Comparison of ENCODE assay signal across 28 cellular contexts in genomic region chr6:170210026-170210390, GRCh38.
DNase-seq lines count a peak whose midpoint lies in the region; ATAC-seq, FAIRE-seq and TF ChIP-seq lines count a peak whose summit lies in the region.
"Had no signal": no experiment of that assay in that cellular context is flagged by ENCODE, and none has a peak within 500 bp of the region (broad histone marks: within the 10 kb centered on the region; RNA-seq: fewer than 3 reads in every experiment).

No MANE protein-coding gene starts in this region.

- no peak overlapping the region for H2AFZ ChIP-seq in K562 (ENCODE audit: low read depth, low read length)
- H2AFZ ChIP-seq: hepatocyte had no signal

- H3K27ac Mint-ChIP-seq in activated T-cell treated with anti-CD3 and anti-CD28 coated beads, Interleukin-2, amount 50 U/mL, for 72 hours = no peak overlapping the region
- H3K27ac Mint-ChIP-seq: H9, memory B cell, natural killer cell, progenitor cell of endocrine pancreas had no signal

- ATAC-seq in activated T-cell treated with anti-CD3 and anti-CD28 coated beads, Interleukin-2, amount 50 U/mL, for 72 hours (replicated peaks in 1 of 2) = no peak
- ATAC-seq in GM19351 (IDR thresholded peaks at IDR 0.05; ENCODE audit: unreplicated experiment) (peak; percentile 51), K562 (no peak), HG03108 (IDR thresholded peaks at IDR 0.05; ENCODE audit: unreplicated experiment) (no peak), HG02870 (IDR thresholded peaks at IDR 0.05; ENCODE audit: unreplicated experiment) (no peak)
- ATAC-seq: HepG2, PC-3 had no signal

- TF ChIP-seq POLR2A in K562 (conservative IDR thresholded peaks at IDR 0.05) (no peak), sigmoid colon (IDR thresholded peaks at IDR 0.05) (no peak)

- H3K36me3 ChIP-seq in K562 (ENCODE audit: control insufficient read depth, insufficient read depth, low read length) = no peaks in the 10 kb centered on the region
- no peaks in the 10 kb centered on the region for H3K36me3 ChIP-seq in sigmoid colon
- H3K36me3 ChIP-seq: SJCRH30 had no signal

- H3K27me3 ChIP-seq in K562 (ENCODE audit: control insufficient read depth in 2 of 2, insufficient read depth in 2 of 2, low read length in 2 of 2) (peaks cover 32 to 58% of the 10 kb centered on the region in 2 experiments; a peak in 4 of 5 replicates), sigmoid colon (peaks cover 0 to 13% (median 0%) of the 10 kb centered on the region in 3 donors)
- H3K27me3 ChIP-seq: hepatocyte had no signal

- no peak overlapping the region for H3K9ac ChIP-seq in K562 (ENCODE audit: insufficient read depth in 1 of 2, low read depth in 2 of 2, low read length in 2 of 2)

- H3K4me1 ChIP-seq in K562 (replicated peaks in 1 of 2; ENCODE audit: control insufficient read depth in 2 of 2, insufficient read depth in 2 of 2, low read length in 2 of 2) = no peaks in the 10 kb centered on the region
- H3K4me1 ChIP-seq in sigmoid colon = no peaks in the 10 kb centered on the region
- H3K4me1 ChIP-seq: SJCRH30 had no signal

- CTCF ChIA-PET in K562 (lab: Yijun Ruan, JAX; ENCODE audit: low intra/inter-chr PET ratio) (no interaction called here), HEK293T (lab: Yijun Ruan, JAX) (no interaction called here)

- no peaks in the 10 kb centered on the region for H4K20me1 ChIP-seq in K562 (replicated peaks; ENCODE audit: control insufficient read depth, insufficient read depth, low read length)

- H3K9me3 ChIP-seq in K562 (replicated peaks; ENCODE audit: control insufficient read depth, insufficient read depth, low read depth, low read length) = no peaks in the 10 kb centered on the region
- no peaks in the 10 kb centered on the region for H3K9me3 ChIP-seq in sigmoid colon
- H3K9me3 ChIP-seq: SJCRH30 had no signal

- peaks cover 2% of the 10 kb centered on the region in 2 donors for H3K9me3 Mint-ChIP-seq in activated T-cell treated with anti-CD3 and anti-CD28 coated beads, Interleukin-2, amount 50 U/mL, for 72 hours
- H3K9me3 Mint-ChIP-seq: memory B cell, natural killer cell had no signal

- in situ Hi-C loops in K562 (cut with MboI) = no loop called here

- no peak overlapping the region for H3K4me3 ChIP-seq in K562
- H3K4me3 ChIP-seq in sigmoid colon = no peak overlapping the region
- H3K4me3 ChIP-seq: hepatocyte, SJCRH30, skin epidermis had no signal

- H3K27ac ChIP-seq in K562 (ENCODE audit: extremely low read depth, low read depth, low read length) (no peak overlapping the region), sigmoid colon (no peak overlapping the region)
- H3K27ac ChIP-seq: C4-2B, epithelial cell of prostate, hepatocyte, SJCRH30, skin epidermis had no signal

- intact Hi-C loops in K562 (cut with micrococcal nuclease) (no loop called here), sigmoid colon (cut with DNase I) (no loop called here)

- no peak overlapping the region for H3K4me2 ChIP-seq in K562 (ENCODE audit: insufficient read depth, low read length)
- H3K4me2 ChIP-seq: hepatocyte had no signal

- no peaks in the 10 kb centered on the region for H3K9me1 ChIP-seq in K562 (ENCODE audit: control insufficient read depth, insufficient read depth, low read length)

- no peak for FAIRE-seq in K562 (lab: Jason Lieb, UNC)
- FAIRE-seq: G401.6, HepG2, kidney had no signal

- H3K4me3 Mint-ChIP-seq in activated T-cell treated with anti-CD3 and anti-CD28 coated beads, Interleukin-2, amount 50 U/mL, for 72 hours = no peak overlapping the region
- H3K4me3 Mint-ChIP-seq: H9, memory B cell, natural killer cell had no signal

- no peaks in the 10 kb centered on the region for H3K36me3 Mint-ChIP-seq in activated T-cell treated with anti-CD3 and anti-CD28 coated beads, Interleukin-2, amount 50 U/mL, for 72 hours (ENCODE audit: insufficient read depth in 2 of 2)
- H3K36me3 Mint-ChIP-seq: memory B cell, natural killer cell had no signal

- peak; percentile 8 for DNase-seq in activated T-cell treated with anti-CD3 and anti-CD28 coated beads, Interleukin-2, amount 50 U/mL, for 1 hour
- DNase-seq in activated T-cell treated with anti-CD3 and anti-CD28 coated beads, Interleukin-2, amount 50 U/mL, for 72 hours = no peak
- DNase-seq in K562 (ENCODE audit: extremely low read depth in 1 of 4, low spot score in 3 of 4) = no peak
- peak; percentile 57 for DNase-seq in sigmoid colon
- DNase-seq in HEK293T (ENCODE audit: extremely low spot score) = no peak
- DNase-seq: dermis blood vessel endothelial cell; foreskin fibroblast; NCI-H1436; NCI-H2171 treated with DMSO at 0.1 percent for 48 hours; NCI-H82; PC-3; SJCRH30; stimulated activated CD4-positive, alpha-beta T cell treated with anti-CD3 and anti-CD28 coated beads, Interleukin-4, amount 100 ng/mL, for 1 hour; substantia nigra had no signal

- no peak for TF ChIP-seq RAD21 in K562 (CRISPR knock-in tag; conservative IDR thresholded peaks at IDR 0.05 in 1 of 2, IDR thresholded peaks at IDR 0.05 in 1 of 2)

- TF ChIP-seq CTCF in K562 (IDR thresholded peaks at IDR 0.05 in 2 of 3, conservative IDR thresholded peaks at IDR 0.05 in 1 of 3; ENCODE audit: insufficient read depth in 2 of 3, low read depth in 1 of 3, low read length in 3 of 3) (no peak), sigmoid colon (IDR thresholded peaks at IDR 0.05) (no peak)

- POLR2A ChIA-PET in K562 (lab: Yijun Ruan, JAX) (no interaction called here), HEK293T (lab: Yijun Ruan, JAX) (no interaction called here)

- TF ChIP-seq EP300 in K562 (IDR thresholded peaks at IDR 0.05; ENCODE audit: low read length) (no peak), sigmoid colon (IDR thresholded peaks at IDR 0.05) (no peak)

- peaks cover 7% of the 10 kb centered on the region for H3K4me1 Mint-ChIP-seq in activated T-cell treated with anti-CD3 and anti-CD28 coated beads, Interleukin-2, amount 50 U/mL, for 72 hours (ENCODE audit: low read depth)
- H3K4me1 Mint-ChIP-seq: H9, memory B cell had no signal

- no TSS peak for BruUV-seq in K562 (replicated peaks; lab: Mats Ljungman, UMichigan)

- peaks cover 13% of the 10 kb centered on the region for H3K27me3 Mint-ChIP-seq in activated T-cell treated with anti-CD3 and anti-CD28 coated beads, Interleukin-2, amount 50 U/mL, for 72 hours (ENCODE audit: low read depth)

- WGBS in K562 (ENCODE audit: insufficient coverage, low coverage, missing lambda C conversion rate) = 2% methylated on average over 20 of the region's 20 CpGs
- 83 to 87% methylated on average over 20 of the region's 20 CpGs for WGBS in sigmoid colon, 2 donors

- no peaks in the 10 kb centered on the region for H3K79me2 ChIP-seq in K562 (ENCODE audit: control insufficient read depth, insufficient read depth, low read length)
- H3K79me2 ChIP-seq: hepatocyte had no signal

TF ChIP-seq in K562, 482 proteins besides CTCF, POLR2A, EP300 and RAD21:
- TF ChIP-seq TRIM28 (IDR thresholded peaks at IDR 0.05) = no peak
- TF ChIP-seq CREB1 (IDR thresholded peaks at IDR 0.05) = peak; percentile 47; the same call in 1 of the 2 replicates
- TF ChIP-seq CREB1 (CRISPR knock-in tag; IDR thresholded peaks at IDR 0.05) = no peak

TF ChIP-seq in HEK293T, 16 proteins besides CTCF, POLR2A, EP300 and RAD21:
- TF ChIP-seq FOXM1 (IDR thresholded peaks at IDR 0.05; ENCODE audit: borderline replicate concordance) (no peak), ELF4 (IDR thresholded peaks at IDR 0.05) (no peak), ZNF384 (IDR thresholded peaks at IDR 0.05) (no peak), NFRKB (IDR thresholded peaks at IDR 0.05) (no peak), CTBP1 (IDR thresholded peaks at IDR 0.05; ENCODE audit: borderline replicate concordance) (no peak), L3MBTL2 (conservative IDR thresholded peaks at IDR 0.05) (no peak)

Comparison
In these comparisons a context has a peak if more than half of its experiments do, and no peak if none do; other contexts are left out.
1. DNase-seq: peak in activated T-cell treated with anti-CD3 and anti-CD28 coated beads, Interleukin-2, amount 50 U/mL, for 1 hour (single experiment) and sigmoid colon (single experiment); none in activated T-cell treated with anti-CD3 and anti-CD28 coated beads, Interleukin-2, amount 50 U/mL, for 72 hours (0 of 2), K562 (0 of 4) and HEK293T (single experiment).